In the genomic region with DNA sequence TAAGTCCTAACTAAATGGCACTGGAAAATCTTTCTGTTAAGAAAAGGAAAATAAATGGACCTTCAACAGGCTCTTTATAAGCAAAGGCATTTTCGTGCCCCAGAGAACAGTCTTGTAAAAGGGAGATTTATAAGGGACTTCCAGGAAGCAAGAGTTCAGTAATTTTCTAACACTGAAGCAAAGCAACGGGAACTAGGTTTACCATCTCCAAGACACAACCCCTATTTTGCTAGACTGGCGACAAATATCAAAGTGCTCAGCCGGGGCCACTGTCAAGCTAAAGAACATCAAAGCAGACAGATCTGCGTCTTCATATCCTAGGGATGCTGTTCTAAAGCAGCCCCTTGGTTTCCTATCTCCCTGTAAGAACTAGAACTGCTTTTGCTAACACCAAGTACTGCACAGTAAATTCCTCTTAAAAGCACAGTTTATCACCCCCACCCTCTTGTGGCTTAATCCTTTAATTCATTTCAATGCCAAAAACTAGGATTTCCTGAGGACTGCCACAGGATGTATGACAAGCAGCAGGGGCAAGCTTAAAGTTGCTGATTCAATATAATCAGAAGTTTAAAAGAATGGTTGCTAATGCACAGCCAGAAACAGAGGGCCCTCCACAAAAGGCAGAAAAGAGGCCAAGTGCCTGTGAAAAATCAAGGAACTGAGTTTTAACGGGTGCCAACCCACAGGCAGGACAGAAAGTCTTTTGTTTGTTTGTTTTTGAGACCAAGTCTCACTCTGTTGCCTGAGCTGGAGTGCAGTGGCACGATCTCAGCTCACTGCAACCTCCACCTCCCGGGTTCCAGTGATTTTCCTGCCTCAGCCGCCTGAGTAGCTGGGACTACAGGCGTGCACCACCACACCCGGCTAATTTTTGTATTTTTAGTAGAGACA, we compare ENCODE assay signal across 8 cellular contexts. TPM values are rescaled to one million over a fixed set of nuclear protein-coding genes. Genes with fewer than 3 reads are reported as not detected.
DNase-seq lines count a peak whose midpoint lies in the region; FAIRE-seq and TF ChIP-seq lines count a peak whose summit lies in the region.

No MANE protein-coding gene starts in this region.

- H3K4me3 Mint-ChIP-seq in progenitor cell of endocrine pancreas (ENCODE audit: low read depth) = no peak overlapping the region

- H3K4me1 Mint-ChIP-seq in progenitor cell of endocrine pancreas (ENCODE audit: low read depth) = peaks cover 17% of the 10 kb centered on the region

- no peak for FAIRE-seq in D721Med (lab: Jason Lieb, UNC)

- no peaks in the 10 kb centered on the region for H3K9me3 Mint-ChIP-seq in progenitor cell of endocrine pancreas (ENCODE audit: low read depth)

- in situ Hi-C loops in SK-MEL-5 (cut with HindIII; ENCODE audit: low pct_unique_long_range_greater_than_20kb, low sequenced_read_pairs) = no loop called here

- H3K36me3 Mint-ChIP-seq in progenitor cell of endocrine pancreas (ENCODE audit: insufficient read depth) = peaks cover 7% of the 10 kb centered on the region

- peak overlapping the region; percentile 4 for H3K27ac Mint-ChIP-seq in progenitor cell of endocrine pancreas

- TF ChIP-seq CTCF in progenitor cell of endocrine pancreas (IDR thresholded peaks at IDR 0.05; ENCODE audit: unreplicated experiment) = no peak
- no peak for TF ChIP-seq CTCF in D721Med (IDR thresholded peaks at IDR 0.05; ENCODE audit: insufficient read depth, missing control alignments)

- H3K27me3 Mint-ChIP-seq in progenitor cell of endocrine pancreas = no peaks in the 10 kb centered on the region

- peak; percentile 32 for DNase-seq in EH (ENCODE audit: low read depth)
- peak; percentile 46 for DNase-seq in SK-MEL-5 (ENCODE audit: low read depth, low spot score)
- peak; percentile 63 for DNase-seq in globus pallidus (ENCODE audit: low spot score)
- DNase-seq in progenitor cell of endocrine pancreas (ENCODE audit: low spot score, unreplicated experiment) = no peak
- no peak for DNase-seq in NCI-H187 (lab: John Stamatoyannopoulos, UW)
- DNase-seq in NCI-H345 treated with DMSO at 0.1 percent for 48 hours (lab: John Stamatoyannopoulos, UW; ENCODE audit: unreplicated experiment) = no peak
- no peak for DNase-seq in D721Med (ENCODE audit: insufficient read length, low spot score)
- no peak for DNase-seq in HUDEP-2 (lab: John Stamatoyannopoulos, UW; ENCODE audit: unreplicated experiment in 76 of 76)

RNA-seq across cellular contexts. Expression of gene ISM2, which starts 44.0 kb away (rescaled TPM):
- 0.19 and 0.79 TPM in 2 replicates for total RNA-seq in SK-MEL-5 (2014; rRNA removed; shearing (Covaris generic))
- 1.1 and 2.2 TPM in 2 replicates for polyA plus RNA-seq in SK-MEL-5 (2015; cell fraction: cytosol; rRNA removed)
- 0.49 and 4.0 TPM in 2 replicates for polyA plus RNA-seq in SK-MEL-5 (2015; cell fraction: nucleus; rRNA removed)
- 0.42 TPM in 1 of 2 replicates, not detected in the other for total RNA-seq in progenitor cell of endocrine pancreas

Comparison
In these comparisons a context has a peak if more than half of its experiments do, and no peak if none do; other contexts are left out.
1. DNase-seq: peak in EH (single experiment), SK-MEL-5 (single experiment) and globus pallidus (single experiment); none in progenitor cell of endocrine pancreas (single experiment), NCI-H187 (0 of 2), NCI-H345 treated with DMSO at 0.1 percent for 48 hours (single experiment), D721Med (single experiment) and HUDEP-2 (0 of 76).